Comparison of ENCODE assay signal across 8 cellular contexts in the genomic region with DNA sequence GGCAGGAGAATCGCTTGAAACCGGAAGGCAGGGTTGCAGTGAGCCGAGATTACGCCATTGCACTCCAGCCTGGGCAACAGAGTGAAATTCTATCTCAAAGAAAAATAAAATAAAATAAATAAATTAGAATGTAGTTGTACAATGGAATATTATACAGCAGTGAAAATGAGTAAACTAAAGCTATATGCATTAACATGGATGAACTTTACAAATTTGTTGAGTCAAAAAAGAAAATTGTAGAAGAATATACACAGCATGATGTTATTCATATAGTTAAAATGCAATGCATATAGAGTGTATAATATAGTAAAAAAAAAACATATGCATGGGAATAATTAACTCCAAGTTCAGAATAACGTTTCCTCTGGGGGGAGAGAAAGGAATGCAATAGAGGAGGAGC.
"Had no signal": no experiment of that assay in that cellular context is flagged by ENCODE, and none has a peak within 500 bp of the region (broad histone marks: within the 10 kb centered on the region; RNA-seq: fewer than 3 reads in every experiment).

No MANE protein-coding gene starts in this region.

- ATAC-seq: GM12878 had no signal

- H3K4me3 ChIP-seq: GM12878 had no signal

- FAIRE-seq: G401.6, GM12878, GM12891, GM12892, GM18507, GM19239 had no signal

- DNase-seq: GDM1, GF-D8 had no signal
